In the genomic region with DNA sequence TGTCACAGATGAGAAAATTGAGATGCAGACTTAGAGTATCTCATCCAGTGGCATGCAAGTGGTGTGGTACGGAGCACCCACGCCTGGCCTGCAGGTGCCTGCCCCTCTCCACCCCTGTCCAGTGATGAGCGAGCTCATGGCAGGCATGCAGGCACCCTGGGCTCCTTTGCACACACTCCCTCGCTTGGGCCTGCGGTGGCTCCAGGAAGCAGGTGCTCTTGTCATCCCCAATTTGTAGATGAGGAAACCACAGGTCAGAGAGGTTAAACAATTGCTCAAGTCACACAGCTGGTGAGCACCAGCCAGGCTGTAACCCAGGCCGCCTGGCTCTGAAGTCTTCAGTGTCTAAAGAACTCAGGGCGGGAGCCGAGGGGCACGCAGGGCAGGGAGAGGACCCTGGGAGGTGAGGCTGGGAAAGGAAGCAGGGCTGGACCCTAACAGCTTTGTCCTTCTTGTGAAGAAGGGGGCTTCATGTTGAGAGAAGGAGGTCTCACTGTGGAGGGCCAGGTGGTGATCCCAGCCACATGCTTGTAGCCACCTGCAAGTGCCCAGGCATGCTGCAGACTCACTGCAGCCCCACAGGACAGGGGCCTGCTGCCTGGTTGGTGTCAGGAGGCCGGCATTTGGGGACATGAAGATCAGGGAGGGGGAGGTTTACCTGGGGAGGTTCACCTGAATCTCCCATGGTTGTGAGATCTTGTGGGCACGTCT, we compare ENCODE assay signal across 23 cellular contexts.
"Had no signal": no experiment of that assay in that cellular context is flagged by ENCODE, and none has a peak within 500 bp of the region (broad histone marks: within the 10 kb centered on the region; RNA-seq: fewer than 3 reads in every experiment).

No MANE protein-coding gene starts in this region.

- H3K9ac ChIP-seq: parathyroid adenoma had no signal

- H3K27me3 ChIP-seq: gastroesophageal sphincter, heart right ventricle, right lobe of liver, stomach, vagina had no signal

- DNase-seq: activated CD4-positive, alpha-beta T cell treated with anti-CD3 and anti-CD28 coated beads, Interleukin-2, amount 50 U/mL, for 1 hour; activated CD4-positive, CD25-positive, alpha-beta regulatory T cell treated with anti-CD3 and anti-CD28 coated beads, Interleukin-2, amount 50 U/mL, for 72 hours; activated CD8-positive, alpha-beta memory T cell treated with anti-CD3 and anti-CD28 coated beads, Interleukin-2, amount 50 U/mL, for 48 hours; activated effector memory CD4-positive, alpha-beta T cell treated with anti-CD3 and anti-CD28 coated beads, Interleukin-2, amount 50 U/mL, for 16 hours; activated naive CD4-positive, alpha-beta T cell treated with anti-CD3 and anti-CD28 coated beads, Interleukin-2, amount 50 U/mL, for 16 hours; activated T-cell treated with anti-CD3 and anti-CD28 coated beads, Interleukin-2, amount 50 U/mL, for 48 hours; cerebellar nuclear complex; cortex of kidney; effector CD4-positive, alpha-beta T cell; heart right ventricle; kidney glomerular epithelial cell; mucosa of descending colon; naive B cell; right lobe of liver; stimulated activated CD4-positive, alpha-beta T cell treated with anti-CD3 and anti-CD28 coated beads, Interleukin-4, amount 100 ng/mL, for 24 hours; stomach; trophoblast cell had no signal

- H3K27ac ChIP-seq: gastroesophageal sphincter, heart right ventricle, parathyroid adenoma, right lobe of liver, stomach, vagina, VCaP had no signal

- H3K4me3 ChIP-seq: gastroesophageal sphincter, heart right ventricle, mucosa of descending colon, right lobe of liver, smooth muscle cell, stomach, vagina had no signal

- H3K36me3 ChIP-seq: gastroesophageal sphincter, heart right ventricle, right lobe of liver, stomach, vagina had no signal

- H3K4me1 ChIP-seq: parathyroid adenoma, right lobe of liver, vagina had no signal

- FAIRE-seq: bronchial epithelial cell had no signal

- H3K9me3 ChIP-seq: mucosa of descending colon, right lobe of liver, vagina had no signal
